Comparison of ENCODE assay signal across 9 cellular contexts in the genomic region with DNA sequence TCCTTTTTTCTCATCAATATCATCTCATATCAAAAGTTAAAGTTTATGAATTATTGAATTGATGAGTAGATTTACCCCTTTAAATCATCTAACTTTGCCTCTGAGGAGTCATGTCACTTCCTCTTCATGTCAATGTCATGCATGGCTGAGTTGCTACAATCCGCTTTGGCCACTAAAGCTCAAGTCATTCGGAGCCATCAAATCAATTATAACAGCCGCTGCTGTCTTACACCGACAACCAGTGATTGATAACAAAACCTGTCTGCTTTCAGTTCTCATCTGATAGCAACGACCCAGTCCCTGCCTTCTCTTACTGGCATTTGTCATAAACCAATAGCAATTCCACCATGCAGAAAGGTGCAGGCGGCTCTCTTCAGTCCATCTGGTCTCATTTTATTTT.
DNase-seq lines count a peak whose midpoint lies in the region; ATAC-seq and TF ChIP-seq lines count a peak whose summit lies in the region.
"Had no signal": no experiment of that assay in that cellular context is flagged by ENCODE, and none has a peak within 500 bp of the region (broad histone marks: within the 10 kb centered on the region; RNA-seq: fewer than 3 reads in every experiment).

No MANE protein-coding gene starts in this region.

- H3K9me3 ChIP-seq in SK-N-SH (no peaks in the 10 kb centered on the region), neural progenitor cell (ENCODE audit: low read depth) (no peaks in the 10 kb centered on the region)

- WGBS in SK-N-SH (ENCODE audit: low lambda C conversion rate), result 63% methylated on average over 6 of the region's 6 CpGs

- TF ChIP-seq CTCF in SK-N-SH (IDR thresholded peaks at IDR 0.05), result no peak
- TF ChIP-seq CTCF in neural progenitor cell (IDR thresholded peaks at IDR 0.05), result no peak
- no peak for TF ChIP-seq CTCF in osteocyte (IDR thresholded peaks at IDR 0.05)

- H3K9me3 Mint-ChIP-seq in neural progenitor cell (no peaks in the 10 kb centered on the region), osteocyte (ENCODE audit: unreplicated experiment) (no peaks in the 10 kb centered on the region)

- no peak for TF ChIP-seq RAD21 in SK-N-SH (IDR thresholded peaks at IDR 0.05; ENCODE audit: low read length)

- H3K4me3 Mint-ChIP-seq in neural progenitor cell (no peak overlapping the region), osteocyte (ENCODE audit: unreplicated experiment) (no peak overlapping the region)

- peak in 1 of 2 experiments; percentile 7; a peak in 1 of 4 replicates for TF ChIP-seq EP300 in SK-N-SH (IDR thresholded peaks at IDR 0.05; ENCODE audit: borderline replicate concordance in 1 of 2, low read depth in 1 of 2, low read length in 1 of 2)

- H3K4me1 Mint-ChIP-seq in neural progenitor cell (peaks cover 7% of the 10 kb centered on the region), osteocyte (ENCODE audit: unreplicated experiment) (peaks cover 5% of the 10 kb centered on the region)

- DNase-seq in SK-N-SH (no peak), neural progenitor cell (ENCODE audit: low spot score) (peak; percentile 44), H4 (ENCODE audit: low spot score) (no peak), osteocyte (ENCODE audit: extremely low spot score, unreplicated experiment) (no peak)
- no peak for DNase-seq in activated T-cell treated with anti-CD3 and anti-CD28 coated beads, Interleukin-2, amount 50 U/mL, for 1 hour
- DNase-seq: NCI-H526 had no signal

- H3K4me1 ChIP-seq in SK-N-SH (ENCODE audit: control insufficient read depth in 1 of 2, insufficient read depth in 2 of 2, low read depth in 1 of 2, low read length in 1 of 2) (peaks cover 0 to 10% of the 10 kb centered on the region in 2 experiments; a peak in 2 of 4 replicates), neural progenitor cell (peaks cover 11% of the 10 kb centered on the region)

- H3K9me2 ChIP-seq in SK-N-SH, result no peaks in the 10 kb centered on the region

- H3K9ac ChIP-seq in SK-N-SH, result no peak overlapping the region
- H3K9ac ChIP-seq in neural progenitor cell, result no peak overlapping the region

- H3K27me3 Mint-ChIP-seq in neural progenitor cell (ENCODE audit: insufficient read depth, low read depth) (no peaks in the 10 kb centered on the region), osteocyte (ENCODE audit: unreplicated experiment) (no peaks in the 10 kb centered on the region)

- H3K36me3 ChIP-seq in SK-N-SH (replicated peaks in 1 of 2; ENCODE audit: control insufficient read depth in 1 of 2, insufficient read depth in 2 of 2, low read length in 1 of 2) (no peaks in the 10 kb centered on the region), neural progenitor cell (no peaks in the 10 kb centered on the region)

- H3K4me2 ChIP-seq in SK-N-SH, result no peak overlapping the region
- H3K4me2 ChIP-seq in neural progenitor cell, result no peak overlapping the region

- no peaks in the 10 kb centered on the region for H3K79me2 ChIP-seq in SK-N-SH (ENCODE audit: insufficient read depth)
- H3K79me2 ChIP-seq in neural progenitor cell (ENCODE audit: low read depth), result no peaks in the 10 kb centered on the region

- ATAC-seq in SK-N-SH treated with all-trans-retinoic acid at 6 μM for 48 hours (no peak), GM21619 (IDR thresholded peaks at IDR 0.05; ENCODE audit: unreplicated experiment) (peak; percentile 100), HG03432 (IDR thresholded peaks at IDR 0.05; ENCODE audit: unreplicated experiment) (peak; percentile 100)

- H3F3A ChIP-seq in SK-N-SH (replicated peaks; ENCODE audit: insufficient read depth) (no peaks in the 10 kb centered on the region), neural progenitor cell (ENCODE audit: low read depth) (no peaks in the 10 kb centered on the region)

- H3K27ac Mint-ChIP-seq in neural progenitor cell (peak overlapping the region; percentile 44), osteocyte (ENCODE audit: unreplicated experiment) (no peak overlapping the region)

- no peak overlapping the region for H2AFZ ChIP-seq in SK-N-SH (ENCODE audit: low read depth)
- H2AFZ ChIP-seq in neural progenitor cell (replicated peaks), result no peak overlapping the region

- H3K36me3 Mint-ChIP-seq in neural progenitor cell (no peaks in the 10 kb centered on the region), osteocyte (ENCODE audit: unreplicated experiment) (no peaks in the 10 kb centered on the region)

- H3K4me3 ChIP-seq in SK-N-SH (ENCODE audit: low read depth in 2 of 2, low read length in 1 of 2) (no peak overlapping the region), neural progenitor cell (no peak overlapping the region)

- H3K27ac ChIP-seq in SK-N-SH (ENCODE audit: low read depth in 2 of 2, low read length in 1 of 2) (no peak overlapping the region), neural progenitor cell (no peak overlapping the region)

- POLR2A ChIA-PET in SK-N-SH (lab: Yijun Ruan, JAX), result no interaction called here

- H4K20me1 ChIP-seq in SK-N-SH (ENCODE audit: insufficient read depth) (no peaks in the 10 kb centered on the region), neural progenitor cell (ENCODE audit: low read depth) (no peaks in the 10 kb centered on the region)

- CTCF ChIA-PET in SK-N-SH (lab: Yijun Ruan, JAX), result no interaction called here

- no peaks in the 10 kb centered on the region for H3K27me3 ChIP-seq in SK-N-SH (ENCODE audit: insufficient read depth)
- H3K27me3 ChIP-seq in neural progenitor cell, result no peaks in the 10 kb centered on the region

TF ChIP-seq in SK-N-SH, 30 proteins besides CTCF, POLR2A, EP300 and RAD21:
- peak; percentile 56 for TF ChIP-seq GATA2 (CRISPR knock-in tag; IDR thresholded peaks at IDR 0.05)
- TF ChIP-seq, protein P1, sequence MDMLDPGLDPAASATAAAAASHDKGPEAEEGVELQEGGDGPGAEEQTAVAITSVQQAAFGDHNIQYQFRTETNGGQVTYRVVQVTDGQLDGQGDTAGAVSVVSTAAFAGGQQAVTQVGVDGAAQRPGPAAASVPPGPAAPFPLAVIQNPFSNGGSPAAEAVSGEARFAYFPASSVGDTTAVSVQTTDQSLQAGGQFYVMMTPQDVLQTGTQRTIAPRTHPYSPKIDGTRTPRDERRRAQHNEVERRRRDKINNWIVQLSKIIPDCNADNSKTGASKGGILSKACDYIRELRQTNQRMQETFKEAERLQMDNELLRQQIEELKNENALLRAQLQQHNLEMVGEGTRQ (IDR thresholded peaks at IDR 0.05; ENCODE audit: borderline replicate concordance, low read depth, low read length), result no peak

TF ChIP-seq in SK-N-SH treated with all-trans-retinoic acid at 6 μM for 48 hours, 23 proteins besides CTCF, POLR2A, EP300 and RAD21 (continues in another document):
- TF ChIP-seq GLIS3 (CRISPR knock-in tag; IDR thresholded peaks at IDR 0.05) (no peak), CSDC2 (CRISPR knock-in tag; IDR thresholded peaks at IDR 0.05) (no peak), ZNF70 (CRISPR knock-in tag; IDR thresholded peaks at IDR 0.05) (no peak), ESRRG (CRISPR knock-in tag; IDR thresholded peaks at IDR 0.05) (no peak), ZNF8 (CRISPR knock-in tag; IDR thresholded peaks at IDR 0.05) (no peak), ZC3H10 (CRISPR knock-in tag; IDR thresholded peaks at IDR 0.05) (no peak)
- TF ChIP-seq, protein P2, sequence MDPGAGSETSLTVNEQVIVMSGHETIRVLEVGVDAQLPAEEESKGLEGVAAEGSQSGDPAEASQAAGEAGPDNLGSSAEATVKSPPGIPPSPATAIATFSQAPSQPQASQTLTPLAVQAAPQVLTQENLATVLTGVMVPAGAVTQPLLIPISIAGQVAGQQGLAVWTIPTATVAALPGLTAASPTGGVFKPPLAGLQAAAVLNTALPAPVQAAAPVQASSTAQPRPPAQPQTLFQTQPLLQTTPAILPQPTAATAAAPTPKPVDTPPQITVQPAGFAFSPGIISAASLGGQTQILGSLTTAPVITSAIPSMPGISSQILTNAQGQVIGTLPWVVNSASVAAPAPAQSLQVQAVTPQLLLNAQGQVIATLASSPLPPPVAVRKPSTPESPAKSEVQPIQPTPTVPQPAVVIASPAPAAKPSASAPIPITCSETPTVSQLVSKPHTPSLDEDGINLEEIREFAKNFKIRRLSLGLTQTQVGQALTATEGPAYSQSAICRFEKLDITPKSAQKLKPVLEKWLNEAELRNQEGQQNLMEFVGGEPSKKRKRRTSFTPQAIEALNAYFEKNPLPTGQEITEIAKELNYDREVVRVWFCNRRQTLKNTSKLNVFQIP (CRISPR knock-in tag; IDR thresholded peaks at IDR 0.05; ENCODE audit: borderline replicate concordance, low read depth), result no peak
- TF ChIP-seq, protein P3, sequence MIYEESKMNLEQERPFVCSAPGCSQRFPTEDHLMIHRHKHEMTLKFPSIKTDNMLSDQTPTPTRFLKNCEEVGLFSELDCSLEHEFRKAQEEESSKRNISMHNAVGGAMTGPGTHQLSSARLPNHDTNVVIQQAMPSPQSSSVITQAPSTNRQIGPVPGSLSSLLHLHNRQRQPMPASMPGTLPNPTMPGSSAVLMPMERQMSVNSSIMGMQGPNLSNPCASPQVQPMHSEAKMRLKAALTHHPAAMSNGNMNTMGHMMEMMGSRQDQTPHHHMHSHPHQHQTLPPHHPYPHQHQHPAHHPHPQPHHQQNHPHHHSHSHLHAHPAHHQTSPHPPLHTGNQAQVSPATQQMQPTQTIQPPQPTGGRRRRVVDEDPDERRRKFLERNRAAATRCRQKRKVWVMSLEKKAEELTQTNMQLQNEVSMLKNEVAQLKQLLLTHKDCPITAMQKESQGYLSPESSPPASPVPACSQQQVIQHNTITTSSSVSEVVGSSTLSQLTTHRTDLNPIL (CRISPR knock-in tag; IDR thresholded peaks at IDR 0.05; ENCODE audit: low read depth), result no peak
- TF ChIP-seq, protein P4, sequence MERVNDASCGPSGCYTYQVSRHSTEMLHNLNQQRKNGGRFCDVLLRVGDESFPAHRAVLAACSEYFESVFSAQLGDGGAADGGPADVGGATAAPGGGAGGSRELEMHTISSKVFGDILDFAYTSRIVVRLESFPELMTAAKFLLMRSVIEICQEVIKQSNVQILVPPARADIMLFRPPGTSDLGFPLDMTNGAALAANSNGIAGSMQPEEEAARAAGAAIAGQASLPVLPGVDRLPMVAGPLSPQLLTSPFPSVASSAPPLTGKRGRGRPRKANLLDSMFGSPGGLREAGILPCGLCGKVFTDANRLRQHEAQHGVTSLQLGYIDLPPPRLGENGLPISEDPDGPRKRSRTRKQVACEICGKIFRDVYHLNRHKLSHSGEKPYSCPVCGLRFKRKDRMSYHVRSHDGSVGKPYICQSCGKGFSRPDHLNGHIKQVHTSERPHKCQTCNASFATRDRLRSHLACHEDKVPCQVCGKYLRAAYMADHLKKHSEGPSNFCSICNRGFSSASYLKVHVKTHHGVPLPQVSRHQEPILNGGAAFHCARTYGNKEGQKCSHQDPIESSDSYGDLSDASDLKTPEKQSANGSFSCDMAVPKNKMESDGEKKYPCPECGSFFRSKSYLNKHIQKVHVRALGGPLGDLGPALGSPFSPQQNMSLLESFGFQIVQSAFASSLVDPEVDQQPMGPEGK (CRISPR knock-in tag; IDR thresholded peaks at IDR 0.05; ENCODE audit: borderline replicate concordance), result no peak
